Comparison of ENCODE assay signal across 11 cellular contexts in the genomic region with DNA sequence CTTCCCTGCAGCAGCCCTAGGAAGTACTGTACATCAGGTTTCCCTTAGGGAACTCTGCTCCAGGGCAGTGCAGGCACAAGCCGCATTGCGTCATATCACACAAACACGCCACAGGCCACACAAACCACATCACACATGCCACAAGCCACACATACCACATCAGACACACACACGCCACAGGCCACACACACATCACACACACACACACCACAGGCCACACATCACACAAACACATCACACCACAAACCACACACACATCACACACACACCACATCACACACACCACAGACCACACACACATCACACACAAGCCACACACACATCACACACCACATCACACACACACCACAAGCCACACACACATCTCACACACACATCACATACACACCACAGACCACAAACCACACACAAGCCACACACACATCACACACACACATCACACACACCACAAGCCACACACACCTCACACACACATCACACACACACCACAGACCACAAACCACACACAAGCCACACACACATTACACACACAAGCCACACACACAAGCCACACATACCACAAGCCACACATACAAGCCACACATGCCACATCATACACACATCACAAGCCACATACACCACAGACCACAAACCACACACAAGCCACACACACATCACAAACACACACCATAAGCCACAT. TPM values are rescaled to one million over a fixed set of nuclear protein-coding genes. Genes with fewer than 3 reads are reported as not detected.
A peak's percentile ranks its signal among the peaks of the same experiment; 100 is the strongest.
DNase-seq lines count a peak whose midpoint lies in the region; ATAC-seq and TF ChIP-seq lines count a peak whose summit lies in the region.
"Had no signal": no experiment of that assay in that cellular context is flagged by ENCODE, and none has a peak within 500 bp of the region (broad histone marks: within the 10 kb centered on the region; RNA-seq: fewer than 3 reads in every experiment).

No MANE protein-coding gene starts in this region.

- intact Hi-C loops in dorsolateral prefrontal cortex (cut with DNase I) (no loop called here), heart left ventricle (cut with DNase I) (no loop called here)

- DNase-seq in EL (peak; percentile 16), M059J (ENCODE audit: low read depth) (peak; percentile 29), dorsolateral prefrontal cortex (no peak), heart left ventricle (no peak)
- peak; percentile 25 for DNase-seq in activated effector memory CD4-positive, alpha-beta T cell treated with Interleukin-2 at 50 U/mL for 16 hours
- DNase-seq in natural killer cell treated with Interleukin-12 subunit alpha and Interleukin-12 subunit beta and Interleukin-15 and Interleukin-18, amount 100 ng/mL, for 72 hours (ENCODE audit: low spot score): no peak
- DNase-seq: glutamatergic neuron, naive B cell, NCI-H2227 treated with DMSO at 0.1 percent for 48 hours had no signal

- H3K4me3 ChIP-seq in dorsolateral prefrontal cortex (no peak overlapping the region), heart left ventricle (no peak overlapping the region)

- H3K27me3 ChIP-seq in dorsolateral prefrontal cortex (no peaks in the 10 kb centered on the region), heart left ventricle (no peaks in the 10 kb centered on the region)

- H3K4me1 Mint-ChIP-seq in natural killer cell treated with Interleukin-12 subunit alpha and Interleukin-12 subunit beta and Interleukin-15 and Interleukin-18, amount 100 ng/mL, for 72 hours (ENCODE audit: low read depth in 2 of 2): peaks cover 0 to 3% of the 10 kb centered on the region in 2 donors

- H3K4me1 ChIP-seq in heart left ventricle: peaks cover 0 to 7% (median 0%) of the 10 kb centered on the region in 12 donors

- H3K27ac ChIP-seq in dorsolateral prefrontal cortex (no peak overlapping the region), heart left ventricle (no peak overlapping the region)

- H3K9me3 Mint-ChIP-seq in natural killer cell treated with Interleukin-12 subunit alpha and Interleukin-12 subunit beta and Interleukin-15 and Interleukin-18, amount 100 ng/mL, for 72 hours: no peaks in the 10 kb centered on the region

- TF ChIP-seq CTCF in dorsolateral prefrontal cortex (IDR thresholded peaks at IDR 0.05 in 54 of 56, conservative IDR thresholded peaks at IDR 0.05 in 2 of 56; ENCODE audit: low read depth in 1 of 56, partially characterized antibody in 56 of 56): no peak
- no peak for TF ChIP-seq CTCF in heart left ventricle (IDR thresholded peaks at IDR 0.05)

- no peaks in the 10 kb centered on the region for H3K36me3 ChIP-seq in heart left ventricle

- no peak overlapping the region for H3K27ac Mint-ChIP-seq in natural killer cell treated with Interleukin-12 subunit alpha and Interleukin-12 subunit beta and Interleukin-15 and Interleukin-18, amount 100 ng/mL, for 72 hours

- no peak overlapping the region for H3K4me3 Mint-ChIP-seq in natural killer cell treated with Interleukin-12 subunit alpha and Interleukin-12 subunit beta and Interleukin-15 and Interleukin-18, amount 100 ng/mL, for 72 hours

- TF ChIP-seq POLR2A in heart left ventricle (IDR thresholded peaks at IDR 0.05): no peak

- H3K27me3 Mint-ChIP-seq in natural killer cell treated with Interleukin-12 subunit alpha and Interleukin-12 subunit beta and Interleukin-15 and Interleukin-18, amount 100 ng/mL, for 72 hours: peaks cover 0 to 8% of the 10 kb centered on the region in 2 donors
- H3K27me3 Mint-ChIP-seq: naive B cell had no signal

- no peaks in the 10 kb centered on the region for H3K36me3 Mint-ChIP-seq in natural killer cell treated with Interleukin-12 subunit alpha and Interleukin-12 subunit beta and Interleukin-15 and Interleukin-18, amount 100 ng/mL, for 72 hours
- H3K36me3 Mint-ChIP-seq: naive B cell had no signal

- peaks cover 0 to 11% (median 0%) of the 10 kb centered on the region in 12 donors for H3K9me3 ChIP-seq in heart left ventricle

- WGBS in heart left ventricle, 4 donors: 65 to 94% (median 80%) methylated on average over 4 of the region's 4 CpGs

- ATAC-seq in natural killer cell treated with Interleukin-12 subunit alpha and Interleukin-12 subunit beta and Interleukin-15 and Interleukin-18, amount 100 ng/mL, for 72 hours: peak; percentile 60 to 69
- no peak for ATAC-seq in HG02852 (IDR thresholded peaks at IDR 0.05; ENCODE audit: unreplicated experiment)
- no peak for ATAC-seq in heart left ventricle

RNA-seq across cellular contexts. Expression of a gene that starts 53.5 kb away (rescaled TPM):
- 22.7 and 28.9 TPM in 2 replicates for total RNA-seq in M059J (2014; rRNA removed; shearing (Covaris generic))
- 10 to 100 TPM; 39.4 to 43.9 TPM for total RNA-seq in natural killer cell treated with Interleukin-12 subunit alpha and Interleukin-12 subunit beta and Interleukin-15 and Interleukin-18, amount 100 ng/mL, for 72 hours
- 10 to 100 TPM in 119 of 120 experiments, 1 to 10 TPM in 1; 9.8 to 28.0 (median 15.9) TPM for total RNA-seq in dorsolateral prefrontal cortex
- total RNA-seq in heart left ventricle: 10 to 100 TPM in 5 of 9 donors, 1 to 10 TPM in 4; 7.3 to 15.0 (median 10.1) TPM
- 1 to 10 TPM; 4.4 to 8.4 TPM for polyA plus RNA-seq in heart left ventricle

RNA-seq across cellular contexts. Expression of a gene that starts 55.9 kb away (rescaled TPM):
- total RNA-seq in M059J (2014; rRNA removed; shearing (Covaris generic)): not detected in 2 replicates
- not detected for total RNA-seq in natural killer cell treated with Interleukin-12 subunit alpha and Interleukin-12 subunit beta and Interleukin-15 and Interleukin-18, amount 100 ng/mL, for 72 hours
- total RNA-seq in dorsolateral prefrontal cortex (under 1 TPM in 1 of 120 experiments, not detected in 119; 0.50 TPM), heart left ventricle (not detected)
- polyA plus RNA-seq in heart left ventricle: not detected
- total RNA-seq: T-helper 2 cell treated with Interferon-gamma antibody and Interleukin-4, amounts not matched to agents 100 ng/mL and 5 ng/mL, for 36 hours had no signal

Comparison
In these comparisons a context has a peak if more than half of its experiments do, and no peak if none do; other contexts are left out.
1. DNase-seq: peak in EL (single experiment), M059J (single experiment) and activated effector memory CD4-positive, alpha-beta T cell treated with Interleukin-2 at 50 U/mL for 16 hours (single experiment); none in natural killer cell treated with Interleukin-12 subunit alpha and Interleukin-12 subunit beta and Interleukin-15 and Interleukin-18, amount 100 ng/mL, for 72 hours (single experiment), dorsolateral prefrontal cortex (0 of 10) and heart left ventricle (0 of 5).
2. ATAC-seq: peak in natural killer cell treated with Interleukin-12 subunit alpha and Interleukin-12 subunit beta and Interleukin-15 and Interleukin-18, amount 100 ng/mL, for 72 hours (2 of 2); none in HG02852 (single experiment) and heart left ventricle (0 of 4).